In the genomic region with DNA sequence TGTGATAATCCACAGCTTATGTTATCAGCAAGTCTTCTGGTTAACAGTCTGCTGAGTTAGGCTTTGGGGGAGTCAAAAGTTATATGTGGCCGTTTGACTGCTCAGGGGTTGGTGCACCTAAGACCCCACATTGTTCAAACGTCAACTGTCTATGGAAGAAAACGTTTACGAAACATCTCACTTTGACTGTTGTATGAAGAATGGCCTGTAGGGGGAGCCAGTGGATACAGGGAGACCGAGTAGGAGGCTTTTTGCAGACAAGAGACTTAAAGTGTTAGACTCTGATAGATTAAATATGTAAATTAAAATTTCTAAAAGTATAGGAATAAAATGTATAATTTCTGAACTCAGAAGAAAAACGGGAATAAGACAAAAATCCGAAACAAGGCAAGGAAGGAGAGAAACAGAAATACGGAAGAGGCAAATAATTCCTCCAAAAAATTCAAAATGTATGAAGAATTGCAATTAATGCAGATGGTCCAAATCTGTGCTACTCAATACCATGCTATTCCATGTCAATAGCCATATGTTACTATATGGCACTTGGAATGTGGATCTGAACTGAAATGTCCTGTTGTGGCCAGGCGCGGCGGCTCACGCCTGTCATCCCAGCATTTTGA, we compare ENCODE assay signal across 8 cellular contexts. TPM values are rescaled to one million over a fixed set of nuclear protein-coding genes. Genes with fewer than 3 reads are reported as not detected.
DNase-seq lines count a peak whose midpoint lies in the region; ATAC-seq and TF ChIP-seq lines count a peak whose summit lies in the region.

No MANE protein-coding gene starts in this region.

- no peak overlapping the region for H3K27ac Mint-ChIP-seq in activated CD4-positive, alpha-beta T cell treated with anti-CD3 and anti-CD28 coated beads, Interleukin-2, amount 10 ng/mL, durations not matched to agents 24 days and 14 days

- no peaks in the 10 kb centered on the region for H3K9me3 Mint-ChIP-seq in activated CD4-positive, alpha-beta T cell treated with anti-CD3 and anti-CD28 coated beads, Interleukin-2, amount 10 ng/mL, durations not matched to agents 24 days and 14 days

- ATAC-seq in lung (ENCODE audit: insufficient read depth, low FRiP score) (peak; percentile 75), GM18867 (IDR thresholded peaks at IDR 0.05; ENCODE audit: unreplicated experiment) (no peak)

- H3K27me3 Mint-ChIP-seq in activated CD4-positive, alpha-beta T cell treated with anti-CD3 and anti-CD28 coated beads, Interleukin-2, amount 10 ng/mL, durations not matched to agents 24 days and 14 days: peaks cover 2% of the 10 kb centered on the region

- no peaks in the 10 kb centered on the region for H3K4me1 ChIP-seq in HAP-1
- no peaks in the 10 kb centered on the region for H3K4me1 ChIP-seq in lung (ENCODE audit: control insufficient read depth in 2 of 2, insufficient read depth in 2 of 2, low read length in 2 of 2)

- H3K4me3 Mint-ChIP-seq in activated CD4-positive, alpha-beta T cell treated with anti-CD3 and anti-CD28 coated beads, Interleukin-2, amount 10 ng/mL, durations not matched to agents 24 days and 14 days: no peak overlapping the region

- DNase-seq in AG20443 (ENCODE audit: low spot score) (peak; percentile 60), HAP-1 (ENCODE audit: low spot score in 2 of 2) (peak; percentile 60 to 91), NCI-H526 (lab: John Stamatoyannopoulos, UW) (peak; percentile 31 to 71), dermis blood vessel endothelial cell (peak; percentile 88), lung (ENCODE audit: low spot score) (peak; percentile 79)
- DNase-seq in activated CD4-positive, alpha-beta T cell treated with anti-CD3 and anti-CD28 coated beads, Interleukin-2, amount 10 ng/mL, durations not matched to agents 24 days and 14 days: peak; percentile 96
- DNase-seq in stimulated activated CD8-positive, alpha-beta memory T cell treated with anti-CD3 and anti-CD28 coated beads, Interleukin-15, amount 100 ng/mL, for 1 hour (ENCODE audit: low read depth): peak; percentile 78

- 42% methylated on average over 12 of the region's 12 CpGs for WGBS in lung, 2 donors

- peaks cover 2% of the 10 kb centered on the region for H3K36me3 Mint-ChIP-seq in activated CD4-positive, alpha-beta T cell treated with anti-CD3 and anti-CD28 coated beads, Interleukin-2, amount 10 ng/mL, durations not matched to agents 24 days and 14 days (ENCODE audit: low read depth)

- TF ChIP-seq CTCF in lung (IDR thresholded peaks at IDR 0.05; ENCODE audit: control extremely low read depth, extremely low read depth): peak; percentile 68

- peaks cover 26% of the 10 kb centered on the region for H3K4me1 Mint-ChIP-seq in activated CD4-positive, alpha-beta T cell treated with anti-CD3 and anti-CD28 coated beads, Interleukin-2, amount 10 ng/mL, durations not matched to agents 24 days and 14 days

- no peak overlapping the region for H3K27ac ChIP-seq in lung (ENCODE audit: low read depth in 1 of 2, low read length in 1 of 2)

- no peaks in the 10 kb centered on the region for H3K9me3 ChIP-seq in HAP-1
- no peaks in the 10 kb centered on the region for H3K9me3 ChIP-seq in lung (ENCODE audit: control insufficient read depth in 2 of 2, insufficient read depth in 1 of 2, low read length in 1 of 2)

- no peaks in the 10 kb centered on the region for H3K27me3 ChIP-seq in HAP-1 (ENCODE audit: low read depth)
- H3K27me3 ChIP-seq in lung (ENCODE audit: control insufficient read depth, insufficient read depth): no peaks in the 10 kb centered on the region

- no peak overlapping the region for H3K4me3 ChIP-seq in HAP-1
- no peak overlapping the region for H3K4me3 ChIP-seq in lung

- in situ Hi-C loops in HAP-1 (cut with MboI; ENCODE audit: low sequenced_read_pairs): loop anchor here (5.0 kb wide), 1 partner anchor 115 kb away; no protein-coding TSS in a partner anchor

- H3K36me3 ChIP-seq in HAP-1 (replicated peaks): no peaks in the 10 kb centered on the region
- no peaks in the 10 kb centered on the region for H3K36me3 ChIP-seq in lung (ENCODE audit: control insufficient read depth in 2 of 2, insufficient read depth in 2 of 2, low read length in 2 of 2)

- intact Hi-C loops in activated CD4-positive, alpha-beta T cell treated with anti-CD3 and anti-CD28 coated beads, Interleukin-2, amount 10 ng/mL, durations not matched to agents 24 days and 14 days (cut with micrococcal nuclease): loop anchor here (1.0 to 5.0 kb wide), 4 partner anchors 40 to 231 kb away; partner anchors contain the start of gene CD70

RNA-seq across cellular contexts. Expression of gene TNFSF14, which starts 37.8 kb away (rescaled TPM):
- total RNA-seq in activated CD4-positive, alpha-beta T cell treated with anti-CD3 and anti-CD28 coated beads, Interleukin-2, amount 10 ng/mL, durations not matched to agents 24 days and 14 days: 172 and 173 TPM in 2 replicates
- total RNA-seq in dermis blood vessel endothelial cell: not detected in 2 replicates
- 1 to 10 TPM; 3.0 to 5.2 TPM for total RNA-seq in lung
- 1 to 10 TPM; 4.3 to 5.8 TPM for polyA plus RNA-seq in lung

RNA-seq across cellular contexts. Expression of gene CD70, which starts 41.2 kb away (rescaled TPM):
- total RNA-seq in activated CD4-positive, alpha-beta T cell treated with anti-CD3 and anti-CD28 coated beads, Interleukin-2, amount 10 ng/mL, durations not matched to agents 24 days and 14 days: 46.8 and 47.4 TPM in 2 replicates
- total RNA-seq in dermis blood vessel endothelial cell (0.14 TPM in 1 of 2 replicates, not detected in the other), lung (under 1 TPM; 0.28 to 0.40 TPM)
- under 1 TPM; 0.22 to 0.57 TPM for polyA plus RNA-seq in lung

Comparison
In these comparisons a context has a peak if more than half of its experiments do, and no peak if none do; other contexts are left out.
1. RNA of gene TNFSF14, which starts 37.8 kb away (total RNA-seq): 172 to 173 TPM in activated CD4-positive, alpha-beta T cell treated with anti-CD3 and anti-CD28 coated beads, Interleukin-2, amount 10 ng/mL, durations not matched to agents 24 days and 14 days; 3.0 to 5.2 TPM in lung and not detected in dermis blood vessel endothelial cell; every median in the first group is over 10 times any median in the second.
2. RNA of gene CD70, which starts 41.2 kb away (total RNA-seq): 46.8 to 47.4 TPM in activated CD4-positive, alpha-beta T cell treated with anti-CD3 and anti-CD28 coated beads, Interleukin-2, amount 10 ng/mL, durations not matched to agents 24 days and 14 days; 0.28 to 0.40 TPM in lung and 0.14 TPM in dermis blood vessel endothelial cell; every median in the first group is over 10 times any median in the second.
3. Peak in every context shown above with its lines, with median percentiles within 50 percentile points of each other: DNase-seq.